2 cellular contexts compared by ENCODE assay signal in genomic region chr6:33323623-33323948, GRCh38.
TF ChIP-seq lines count a peak whose summit lies in the region.

No MANE protein-coding gene starts in this region.

TF ChIP-seq in Ishikawa, 13 proteins besides CTCF, POLR2A, EP300 and RAD21:
- TF ChIP-seq EGR1 (IDR thresholded peaks at IDR 0.05) (no peak), TAF1 (IDR thresholded peaks at IDR 0.05; ENCODE audit: low read depth) (no peak), YY1 (IDR thresholded peaks at IDR 0.05; ENCODE audit: low read depth) (no peak), TCF12 (IDR thresholded peaks at IDR 0.05; ENCODE audit: low read depth) (no peak), ZBTB7A (IDR thresholded peaks at IDR 0.05; ENCODE audit: low read depth) (no peak; the same call in 1 of the 2 replicates), USF1 (IDR thresholded peaks at IDR 0.05) (no peak), FOXM1 (IDR thresholded peaks at IDR 0.05; ENCODE audit: borderline replicate concordance, low read depth) (no peak), CREB1 (IDR thresholded peaks at IDR 0.05; ENCODE audit: low read depth) (no peak), REST (IDR thresholded peaks at IDR 0.05; ENCODE audit: low read depth) (peak; percentile 2; the same call in 1 of the 2 replicates), TEAD4 (IDR thresholded peaks at IDR 0.05) (no peak), MAX (IDR thresholded peaks at IDR 0.05) (0 out of 2 replicates have a peak, but pooled peaks have one; percentile 9)
TF ChIP-seq in Ishikawa: peak in this region for 2.

TF ChIP-seq in K562, 482 proteins besides CTCF, POLR2A, EP300 and RAD21 (continues in another document):
- TF ChIP-seq PKNOX1 (IDR thresholded peaks at IDR 0.05) (no peak), DPF2 (IDR thresholded peaks at IDR 0.05) (no peak), ZNF212 (CRISPR knock-in tag; IDR thresholded peaks at IDR 0.05) (no peak), SIX5 (IDR thresholded peaks at IDR 0.05; ENCODE audit: borderline replicate concordance in 1 of 2, insufficient read depth in 1 of 2, low read depth in 1 of 2, low read length in 2 of 2) (no peak), ZFX (CRISPR knock-in tag; IDR thresholded peaks at IDR 0.05) (no peak), ZNF124 (CRISPR knock-in tag; IDR thresholded peaks at IDR 0.05) (no peak), CHAMP1 (IDR thresholded peaks at IDR 0.05) (no peak), ZC3H4 (CRISPR knock-in tag; IDR thresholded peaks at IDR 0.05; ENCODE audit: borderline replicate concordance) (no peak), ZBTB7A (IDR thresholded peaks at IDR 0.05; ENCODE audit: borderline replicate concordance, control insufficient read depth, low read depth, low read length) (peak; percentile 66; the same call in 1 of the 2 replicates), ZBTB5 (IDR thresholded peaks at IDR 0.05) (no peak), ARID4B (CRISPR knock-in tag; IDR thresholded peaks at IDR 0.05) (no peak), MAFF (IDR thresholded peaks at IDR 0.05; ENCODE audit: low read length) (no peak), POLR3G (IDR thresholded peaks at IDR 0.05; ENCODE audit: extremely low read depth, insufficient read length, insufficient replicate concordance) (no peak), MTA3 (IDR thresholded peaks at IDR 0.05; ENCODE audit: borderline replicate concordance) (no peak), HMGN3 (IDR thresholded peaks at IDR 0.05; ENCODE audit: borderline replicate concordance, extremely low read depth, insufficient read length, low read depth, low read length) (no peak), TEAD2 (tag; IDR thresholded peaks at IDR 0.05) (no peak), FOXP4 (CRISPR knock-in tag; IDR thresholded peaks at IDR 0.05; ENCODE audit: borderline replicate concordance) (no peak), SUPT5H (IDR thresholded peaks at IDR 0.05) (no peak), MLLT1 (IDR thresholded peaks at IDR 0.05) (no peak), POU5F1 (IDR thresholded peaks at IDR 0.05; ENCODE audit: borderline replicate concordance, low read depth, low read length, partially characterized antibody) (no peak), ATF6 (CRISPR knock-in tag; IDR thresholded peaks at IDR 0.05) (no peak), ZNF444 (CRISPR knock-in tag; IDR thresholded peaks at IDR 0.05) (no peak), MECOM (CRISPR knock-in tag; IDR thresholded peaks at IDR 0.05) (no peak), KDM5B (IDR thresholded peaks at IDR 0.05; ENCODE audit: insufficient replicate concordance, low read depth, low read length) (peak; percentile 61), HMBOX1 (IDR thresholded peaks at IDR 0.05) (no peak), PPARD (CRISPR knock-in tag; IDR thresholded peaks at IDR 0.05) (no peak), THRB (CRISPR knock-in tag; conservative IDR thresholded peaks at IDR 0.05) (no peak), ZBTB26 (CRISPR knock-in tag; IDR thresholded peaks at IDR 0.05) (no peak), MCM3 (IDR thresholded peaks at IDR 0.05) (no peak), HMG20A (CRISPR knock-in tag; conservative IDR thresholded peaks at IDR 0.05) (no peak), PHB (CRISPR knock-in tag; IDR thresholded peaks at IDR 0.05) (no peak), CHD1 (IDR thresholded peaks at IDR 0.05; ENCODE audit: low read length) (no peak), KAT2B (IDR thresholded peaks at IDR 0.05; ENCODE audit: low read depth, low read length) (no peak), IRF1 (CRISPR knock-in tag; IDR thresholded peaks at IDR 0.05; ENCODE audit: borderline replicate concordance) (no peak), GTF2E2 (tag; IDR thresholded peaks at IDR 0.05) (no peak), ARID2 (IDR thresholded peaks at IDR 0.05) (0 out of 2 replicates have a peak, but pooled peaks have one; percentile 47)
